In genomic region chr22:43955040-43955882, GRCh38 we compare ENCODE assay signal across 8 cellular contexts. TPM values are rescaled to one million over a fixed set of nuclear protein-coding genes. Genes with fewer than 3 reads are reported as not detected.
DNase-seq lines count a peak whose midpoint lies in the region; ATAC-seq and TF ChIP-seq lines count a peak whose summit lies in the region.

SAMM50 (plus strand) TSS chr22:43955442; CDS start chr22:43955578, 136 bp downstream.

- TF ChIP-seq CTCF in astrocyte of the cerebellum (IDR thresholded peaks at IDR 0.05; ENCODE audit: low read depth, low read length, missing control alignments), result peak; percentile 11

- peak; percentile 93 for ATAC-seq in GM18498 (IDR thresholded peaks at IDR 0.05; ENCODE audit: unreplicated experiment)
- peak; percentile 95 for ATAC-seq in HG02885 (IDR thresholded peaks at IDR 0.05; ENCODE audit: poor library complexity, unreplicated experiment)

- DNase-seq in NCI-H1694 treated with DMSO at 0.1 percent for 48 hours (lab: John Stamatoyannopoulos, UW), result peak; percentile 79
- peak; percentile 85 for DNase-seq in T-helper 9 cell
- peak; percentile 55 for DNase-seq in astrocyte of the cerebellum (ENCODE audit: low read depth)
- peak; percentile 97 for DNase-seq in hepatic stellate cell (ENCODE audit: low spot score)
- DNase-seq in renal cortical epithelial cell (ENCODE audit: low read depth), result peak; percentile 82
- DNase-seq in OCI-M2 (lab: John Stamatoyannopoulos, UW; ENCODE audit: unreplicated experiment), result no peak

- in situ Hi-C loops in astrocyte of the cerebellum (cut with HindIII; ENCODE audit: low sequenced_read_pairs), result no loop called here

- H3K4me3 ChIP-seq in astrocyte of the cerebellum (ENCODE audit: low read depth, low read length), result peak within 1 kb of the TSS; percentile 69

RNA-seq across cellular contexts. Expression of gene SAMM50, which starts in this region (rescaled TPM):
- 35.1 and 57.6 TPM in 2 replicates for total RNA-seq in renal cortical epithelial cell
